In genomic region chr11:130677486-130678153, GRCh38 we compare ENCODE assay signal across 12 cellular contexts.
DNase-seq lines count a peak whose midpoint lies in the region; ATAC-seq, FAIRE-seq and TF ChIP-seq lines count a peak whose summit lies in the region.
"Had no signal": no experiment of that assay in that cellular context is flagged by ENCODE, and none has a peak within 500 bp of the region (broad histone marks: within the 10 kb centered on the region; RNA-seq: fewer than 3 reads in every experiment).

No MANE protein-coding gene starts in this region.

- no peaks in the 10 kb centered on the region for H3K4me1 ChIP-seq in prostate gland (replicated peaks)

- H3K27me3 Mint-ChIP-seq in activated naive CD4-positive, alpha-beta T cell treated with anti-CD3 and anti-CD28 coated beads, Interleukin-2, amount 10 ng/mL, durations not matched to agents 7 days and 5 days = peaks cover 8% of the 10 kb centered on the region
- no peaks in the 10 kb centered on the region for H3K27me3 Mint-ChIP-seq in CD4-positive, alpha-beta T cell
- peaks cover 9% of the 10 kb centered on the region for H3K27me3 Mint-ChIP-seq in activated T-cell treated with anti-CD3 and anti-CD28 coated beads, Interleukin-2, amount 50 U/mL, for 4 hours (ENCODE audit: low read depth)

- no peak for ATAC-seq in CD4-positive, alpha-beta T cell (ENCODE audit: poor library complexity)
- ATAC-seq in activated T-cell treated with anti-CD3 and anti-CD28 coated beads, Interleukin-2, amount 50 U/mL, for 4 hours = no peak

- peaks cover 11% of the 10 kb centered on the region for H3K9me3 Mint-ChIP-seq in activated naive CD4-positive, alpha-beta T cell treated with anti-CD3 and anti-CD28 coated beads, Interleukin-2, amount 10 ng/mL, durations not matched to agents 7 days and 5 days
- H3K9me3 Mint-ChIP-seq in CD4-positive, alpha-beta T cell = peaks cover 22% of the 10 kb centered on the region
- H3K9me3 Mint-ChIP-seq in activated T-cell treated with anti-CD3 and anti-CD28 coated beads, Interleukin-2, amount 50 U/mL, for 4 hours = peaks cover 28% of the 10 kb centered on the region

- intact Hi-C loops in CD4-positive, alpha-beta T cell (cut with DNase I, micrococcal nuclease) = no loop called here
- intact Hi-C loops in prostate gland (cut with DNase I) = loop anchor here (10.0 kb wide), 1 partner anchor 217 kb away; no protein-coding TSS in a partner anchor

- 68% methylated on average over 6 of the region's 6 CpGs for WGBS in prostate gland

- DNase-seq in BJ (ENCODE audit: low read depth) = peak; percentile 65
- peak; percentile 96 for DNase-seq in RCC 7860 (ENCODE audit: low spot score)
- DNase-seq in fibroblast of gingiva (ENCODE audit: low read depth) = peak; percentile 94
- DNase-seq in mucosa of gallbladder (ENCODE audit: low spot score) = peak; percentile 30
- DNase-seq in activated naive CD4-positive, alpha-beta T cell treated with anti-CD3 and anti-CD28 coated beads, Interleukin-2, amount 10 ng/mL, durations not matched to agents 7 days and 5 days = no peak
- DNase-seq in CD4-positive, alpha-beta T cell = no peak
- DNase-seq in activated T-cell treated with anti-CD3 and anti-CD28 coated beads, Interleukin-2, amount 50 U/mL, for 4 hours = no peak
- DNase-seq in prostate gland (ENCODE audit: low spot score) = no peak
- DNase-seq: activated T-cell treated with anti-CD3 and anti-CD28 coated beads, Interleukin-2, amount 50 U/mL, for 1 hour; erythroblast; NCI-H1436 treated with DMSO at 0.1 percent for 48 hours; ovary had no signal

- H3K4me3 ChIP-seq in BJ (ENCODE audit: low read depth, low read length) (no peak overlapping the region), prostate gland (no peak overlapping the region)
- H3K4me3 ChIP-seq: ovary had no signal

- no peaks in the 10 kb centered on the region for H3K36me3 ChIP-seq in BJ (ENCODE audit: control insufficient read depth, insufficient read depth, low read length)
- no peaks in the 10 kb centered on the region for H3K36me3 ChIP-seq in prostate gland
- H3K36me3 ChIP-seq: ovary had no signal

- H3K27me3 ChIP-seq in BJ (ENCODE audit: control insufficient read depth, insufficient read depth, low read length) = no peaks in the 10 kb centered on the region
- peaks cover 6% of the 10 kb centered on the region for H3K27me3 ChIP-seq in CD4-positive, alpha-beta T cell (ENCODE audit: control insufficient read depth, insufficient read depth, low read length)
- H3K27me3 ChIP-seq in prostate gland (replicated peaks; ENCODE audit: insufficient read depth) = no peaks in the 10 kb centered on the region
- H3K27me3 ChIP-seq: ovary had no signal

- TF ChIP-seq POLR2A in prostate gland (IDR thresholded peaks at IDR 0.05) = no peak

- H3K4me1 Mint-ChIP-seq in activated naive CD4-positive, alpha-beta T cell treated with anti-CD3 and anti-CD28 coated beads, Interleukin-2, amount 10 ng/mL, durations not matched to agents 7 days and 5 days = no peaks in the 10 kb centered on the region
- no peaks in the 10 kb centered on the region for H3K4me1 Mint-ChIP-seq in CD4-positive, alpha-beta T cell (ENCODE audit: low read depth)
- H3K4me1 Mint-ChIP-seq in activated T-cell treated with anti-CD3 and anti-CD28 coated beads, Interleukin-2, amount 50 U/mL, for 4 hours (ENCODE audit: low read depth) = no peaks in the 10 kb centered on the region

- H3K27ac Mint-ChIP-seq in activated naive CD4-positive, alpha-beta T cell treated with anti-CD3 and anti-CD28 coated beads, Interleukin-2, amount 10 ng/mL, durations not matched to agents 7 days and 5 days = no peak overlapping the region
- H3K27ac Mint-ChIP-seq in CD4-positive, alpha-beta T cell = no peak overlapping the region

- CTCF ChIA-PET in BJ (lab: Yijun Ruan, JAX) = interaction anchor here (1.0 to 1.3 kb wide), 3 partner anchors 27 to 243 kb away, joined by 3 to 5 read pairs (median 3); no protein-coding TSS in a partner anchor
- CTCF ChIA-PET in activated naive CD4-positive, alpha-beta T cell treated with anti-CD3 and anti-CD28 coated beads, Interleukin-2, amount 10 ng/mL, durations not matched to agents 7 days and 5 days (lab: Charles Lee) = no interaction called here
- CTCF ChIA-PET in CD4-positive, alpha-beta T cell (lab: Charles Lee) = no interaction called here

- TF ChIP-seq CTCF in BJ (IDR thresholded peaks at IDR 0.05; ENCODE audit: insufficient read depth, low read depth, low read length) = no peak
- no peak for TF ChIP-seq CTCF in CD4-positive, alpha-beta T cell (IDR thresholded peaks at IDR 0.05)
- TF ChIP-seq CTCF in prostate gland (IDR thresholded peaks at IDR 0.05) = no peak

- peak; percentile 92 for FAIRE-seq in RCC 7860 (lab: Jason Lieb, UNC)

- no peak overlapping the region for H3K4me3 Mint-ChIP-seq in activated naive CD4-positive, alpha-beta T cell treated with anti-CD3 and anti-CD28 coated beads, Interleukin-2, amount 10 ng/mL, durations not matched to agents 7 days and 5 days
- no peak overlapping the region for H3K4me3 Mint-ChIP-seq in CD4-positive, alpha-beta T cell
- no peak overlapping the region for H3K4me3 Mint-ChIP-seq in activated T-cell treated with anti-CD3 and anti-CD28 coated beads, Interleukin-2, amount 50 U/mL, for 4 hours

- POLR2A ChIA-PET in BJ (lab: Charles Lee) = no interaction called here
- POLR2A ChIA-PET in CD4-positive, alpha-beta T cell (lab: Charles Lee) = no interaction called here

- no peak overlapping the region for H3K27ac ChIP-seq in CD4-positive, alpha-beta T cell (ENCODE audit: low read depth, low read length)
- H3K27ac ChIP-seq in prostate gland = no peak overlapping the region
- H3K27ac ChIP-seq: ovary had no signal

- H3K9me3 ChIP-seq in CD4-positive, alpha-beta T cell (ENCODE audit: control insufficient read depth, low read length) = peaks cover 19% of the 10 kb centered on the region
- no peaks in the 10 kb centered on the region for H3K9me3 ChIP-seq in prostate gland
- H3K9me3 ChIP-seq: ovary had no signal

- H3K36me3 Mint-ChIP-seq in activated naive CD4-positive, alpha-beta T cell treated with anti-CD3 and anti-CD28 coated beads, Interleukin-2, amount 10 ng/mL, durations not matched to agents 7 days and 5 days = no peaks in the 10 kb centered on the region
- H3K36me3 Mint-ChIP-seq in CD4-positive, alpha-beta T cell (ENCODE audit: low read depth) = no peaks in the 10 kb centered on the region
- H3K36me3 Mint-ChIP-seq in activated T-cell treated with anti-CD3 and anti-CD28 coated beads, Interleukin-2, amount 50 U/mL, for 4 hours (ENCODE audit: insufficient read depth) = no peaks in the 10 kb centered on the region

Comparison
In these comparisons a context has a peak if more than half of its experiments do, and no peak if none do; other contexts are left out.
1. DNase-seq: peak in BJ (single experiment), RCC 7860 (single experiment), fibroblast of gingiva (single experiment) and mucosa of gallbladder (single experiment); none in activated naive CD4-positive, alpha-beta T cell treated with anti-CD3 and anti-CD28 coated beads, Interleukin-2, amount 10 ng/mL, durations not matched to agents 7 days and 5 days (single experiment), CD4-positive, alpha-beta T cell (0 of 10), activated T-cell treated with anti-CD3 and anti-CD28 coated beads, Interleukin-2, amount 50 U/mL, for 4 hours (single experiment) and prostate gland (single experiment).